8 cellular contexts compared by ENCODE assay signal in the genomic region with DNA sequence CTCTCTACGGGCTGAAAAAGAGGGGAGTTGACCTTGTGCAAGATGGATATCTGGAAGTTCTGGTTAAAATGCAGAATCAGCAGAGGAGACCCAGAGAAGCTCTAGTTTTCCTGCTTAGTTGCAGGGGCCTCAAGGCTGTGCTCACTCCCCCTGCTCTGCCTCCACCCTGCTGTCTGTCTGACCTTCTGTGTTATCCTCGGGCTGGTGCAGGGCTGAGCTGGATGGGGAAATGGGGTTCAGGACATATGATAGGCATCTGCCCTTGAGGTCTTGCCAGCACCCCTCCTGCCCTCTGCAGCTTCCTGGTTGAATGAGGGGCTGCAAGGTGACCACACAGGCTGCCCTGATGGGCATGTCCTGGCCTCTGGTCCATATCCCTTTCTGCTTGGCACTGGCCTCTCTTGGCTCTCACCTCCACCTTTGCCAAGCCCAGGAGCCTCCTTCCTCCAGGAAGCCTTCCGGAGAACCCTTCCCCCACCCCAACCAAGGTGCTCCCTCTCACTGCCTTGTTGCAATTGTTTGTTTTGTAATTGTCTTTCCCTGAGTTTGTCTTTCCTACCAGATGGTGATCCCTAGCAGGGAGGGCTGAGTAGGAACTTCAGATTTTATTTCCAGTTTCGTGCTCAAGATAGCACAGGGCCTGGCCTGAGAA. TPM values are rescaled to one million over a fixed set of nuclear protein-coding genes. Genes with fewer than 3 reads are reported as not detected.
DNase-seq lines count a peak whose midpoint lies in the region; ATAC-seq, FAIRE-seq and TF ChIP-seq lines count a peak whose summit lies in the region.

No MANE protein-coding gene starts in this region.

- H3K9ac ChIP-seq in HUES64 (ENCODE audit: low read depth, low read length) = no peak overlapping the region

- H3K27me3 ChIP-seq in HUES64 (ENCODE audit: insufficient read depth, low read length) (peaks cover 11% of the 10 kb centered on the region), bronchial epithelial cell (ENCODE audit: control insufficient read depth, insufficient read depth, low read length) (no peaks in the 10 kb centered on the region)

- TF ChIP-seq CTCF in 22Rv1 (IDR thresholded peaks at IDR 0.05) (no peak), bronchial epithelial cell (IDR thresholded peaks at IDR 0.05; ENCODE audit: insufficient read depth, low read length, severe bottlenecking) (no peak), mucosa of descending colon (IDR thresholded peaks at IDR 0.05) (no peak)

- H3K4me1 ChIP-seq in HUES64 (ENCODE audit: insufficient read depth, low read length) (peaks cover 16% of the 10 kb centered on the region), mucosa of descending colon (ENCODE audit: low read depth) (peaks cover 10% of the 10 kb centered on the region)

- intact Hi-C loops in mucosa of descending colon (cut with DNase I, micrococcal nuclease) = no loop called here

- no peak for FAIRE-seq in bronchial epithelial cell (lab: Jason Lieb, UNC)

- no peak for DNase-seq in bronchial epithelial cell (ENCODE audit: low read depth)
- peak in 2 of 3 donors; percentile 25 to 40 for DNase-seq in mucosa of descending colon
- DNase-seq in iPS-NIHi11 (ENCODE audit: low spot score) = no peak
- no peak for DNase-seq in activated CD4-positive, alpha-beta T cell treated with anti-CD3 and anti-CD28 coated beads for 4 hours

- no peaks in the 10 kb centered on the region; the same call in 1 of the 2 replicates for H3K36me3 ChIP-seq in HUES64 (ENCODE audit: insufficient read depth, low read length)
- no peaks in the 10 kb centered on the region for H3K36me3 ChIP-seq in bronchial epithelial cell (ENCODE audit: control insufficient read depth, insufficient read depth, low read length)
- no peaks in the 10 kb centered on the region for H3K36me3 ChIP-seq in mucosa of descending colon (ENCODE audit: low read depth)

- no peaks in the 10 kb centered on the region for H3K9me3 ChIP-seq in HUES64 (ENCODE audit: insufficient read depth, low read depth, low read length)
- no peaks in the 10 kb centered on the region for H3K9me3 ChIP-seq in mucosa of descending colon

- H3K4me3 ChIP-seq in HUES64 (ENCODE audit: low read length) (peak overlapping the region; percentile 63), bronchial epithelial cell (ENCODE audit: low read depth, low read length) (peak overlapping the region; percentile 51), mucosa of descending colon (no peak overlapping the region)

- WGBS in HUES64 = 61% methylated on average over 4 of the region's 4 CpGs

- H3K27ac ChIP-seq in 22Rv1 (peak overlapping the region; percentile 69), HUES64 (ENCODE audit: low read depth, low read length) (no peak overlapping the region)

- peak; percentile 23 for ATAC-seq in mucosa of descending colon
- ATAC-seq in HG03571 (IDR thresholded peaks at IDR 0.05; ENCODE audit: unreplicated experiment) = no peak
- no peak for ATAC-seq in HG03025 (IDR thresholded peaks at IDR 0.05; ENCODE audit: low FRiP score, unreplicated experiment)

RNA-seq across cellular contexts. Expression of a gene that starts 1.3 kb away (rescaled TPM):
- polyA plus RNA-seq in HUES64 (2013, experiment 1 of 2) = 6.9 TPM
- 6.3 TPM for polyA plus RNA-seq in HUES64 (2013, experiment 2 of 2)
- total RNA-seq in bronchial epithelial cell = 4.6 and 4.7 TPM in 2 replicates
- total RNA-seq in mucosa of descending colon = 10 to 100 TPM in 1 of 3 donors, 1 to 10 TPM in 2; 6.6 to 16.9 (median 7.5) TPM

RNA-seq across cellular contexts. Expression of a gene that starts 24.8 kb away (rescaled TPM):
- polyA plus RNA-seq in HUES64 (2013, experiment 1 of 2) = 192 TPM
- 175 TPM for polyA plus RNA-seq in HUES64 (2013, experiment 2 of 2)
- 279 and 345 TPM in 2 replicates for total RNA-seq in bronchial epithelial cell
- total RNA-seq in mucosa of descending colon = 10 to 100 TPM; 55.3 to 74.5 (median 69.9) TPM

RNA-seq across cellular contexts. Expression of a gene that starts 45.2 kb away (rescaled TPM):
- not detected for polyA plus RNA-seq in HUES64 (2013, experiment 1 of 2)
- polyA plus RNA-seq in HUES64 (2013, experiment 2 of 2) = not detected
- total RNA-seq in bronchial epithelial cell (not detected in 2 replicates), mucosa of descending colon (not detected)

Comparison
In these comparisons a context has a peak if more than half of its experiments do, and no peak if none do; other contexts are left out.
1. DNase-seq: peak in mucosa of descending colon (2 of 3); none in bronchial epithelial cell (single experiment), iPS-NIHi11 (single experiment) and activated CD4-positive, alpha-beta T cell treated with anti-CD3 and anti-CD28 coated beads for 4 hours (0 of 2).